1 cellular context compared by ENCODE assay signal in the genomic region with DNA sequence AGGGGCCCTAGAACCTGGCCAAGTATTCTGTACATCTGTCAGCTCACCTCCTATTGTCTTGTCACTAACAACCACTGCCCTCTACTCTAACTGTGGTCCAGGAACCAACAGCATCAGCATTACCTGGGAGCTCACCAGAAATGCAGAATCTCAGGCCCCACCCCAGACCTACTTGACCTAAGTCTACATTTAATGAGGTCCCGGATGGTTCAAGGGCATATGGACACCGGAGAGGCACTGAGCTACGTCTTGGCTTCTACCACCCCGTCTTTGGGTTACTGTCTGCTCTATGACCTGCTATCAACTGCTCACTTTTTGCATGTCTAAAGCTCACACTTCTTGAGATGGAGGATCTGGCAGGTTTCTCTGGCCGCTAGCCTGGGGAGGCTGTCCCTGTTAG.
TF ChIP-seq lines count a peak whose summit lies in the region.

No MANE protein-coding gene starts in this region.

TF ChIP-seq in IMR-90, 13 proteins besides CTCF, POLR2A, EP300 and RAD21:
- no peak for TF ChIP-seq USF2 (IDR thresholded peaks at IDR 0.05; ENCODE audit: low read depth, low read length)
- no peak for TF ChIP-seq ELK1 (IDR thresholded peaks at IDR 0.05; ENCODE audit: borderline replicate concordance, low read depth, low read length)
- no peak for TF ChIP-seq SMC3 (IDR thresholded peaks at IDR 0.05; ENCODE audit: low read depth, low read length)
- no peak for TF ChIP-seq CHD1 (IDR thresholded peaks at IDR 0.05; ENCODE audit: low read depth, low read length)
TF ChIP-seq in IMR-90: peak in this region for 0.
